ENCODE assay signal across 23 cellular contexts in the genomic region with DNA sequence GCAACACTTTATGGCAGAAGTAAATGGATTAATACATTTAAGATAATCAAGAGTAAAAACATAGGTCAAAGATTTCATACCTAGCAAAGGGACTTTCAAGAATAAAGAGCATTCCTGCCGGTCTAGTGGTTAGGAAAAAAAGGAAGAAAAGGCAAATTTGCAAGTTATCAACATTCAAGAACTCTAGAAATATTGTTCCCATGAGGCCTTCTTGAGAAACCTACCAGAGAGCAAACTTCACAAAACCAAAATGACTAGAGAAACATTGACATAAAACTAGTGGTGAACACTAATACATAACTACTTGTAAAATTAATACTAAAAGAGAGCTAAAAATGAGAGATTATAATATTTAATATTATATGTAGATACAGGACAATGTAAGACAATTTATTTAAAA.
"Had no signal": no experiment of that assay in that cellular context is flagged by ENCODE, and none has a peak within 500 bp of the region (broad histone marks: within the 10 kb centered on the region; RNA-seq: fewer than 3 reads in every experiment).

No MANE protein-coding gene starts in this region.

- H3K27me3 ChIP-seq: esophagus squamous epithelium, ovary, tibial nerve, upper lobe of left lung had no signal

- H3K27ac ChIP-seq: coronary artery, esophagus squamous epithelium, lower lobe of right lung, ovary, psoas muscle, thoracic aorta, upper lobe of left lung had no signal

- ATAC-seq: effector memory CD8-positive, alpha-beta T cell; left ventricle myocardium superior; lower lobe of right lung; natural killer cell; psoas muscle; right cardiac atrium; stimulated activated naive B cell treated with anti-CD40 and anti-IgM and Interleukin-4, amounts not matched to agents 10 μg/mL and 1 μg/mL and 100 μg/mL, for 72 hours had no signal

- H3K4me1 ChIP-seq: esophagus squamous epithelium, lower lobe of right lung, psoas muscle had no signal

- H3K9me3 ChIP-seq: esophagus squamous epithelium, lower lobe of right lung, ovary, psoas muscle, thoracic aorta, tibial nerve, upper lobe of left lung had no signal

- H3K4me3 ChIP-seq: coronary artery, esophagus squamous epithelium, lower lobe of right lung, ovary, psoas muscle, thoracic aorta, tibial nerve, upper lobe of left lung had no signal

- DNase-seq: dermis blood vessel endothelial cell; effector memory CD8-positive, alpha-beta T cell; erythroblast; esophagus squamous epithelium; foreskin melanocyte; hypothalamus; immature natural killer cell; left ventricle myocardium superior; lower lobe of right lung; natural killer cell; occipital lobe; ovary; posterior cingulate gyrus; psoas muscle; right cardiac atrium; small intestine; stimulated activated CD4-positive, alpha-beta T cell treated with anti-CD3 and anti-CD28 coated beads, Interleukin-15, amount 100 ng/mL, for 24 hours; stimulated activated CD4-positive, alpha-beta T cell treated with anti-CD3 and anti-CD28 coated beads, Interleukin-2, amount 100 ng/mL, for 48 hours; stimulated activated naive B cell treated with anti-CD40 and anti-IgM and Interleukin-4, amounts not matched to agents 10 μg/mL and 1 μg/mL and 100 μg/mL, for 72 hours; upper lobe of left lung had no signal

- H3K36me3 ChIP-seq: esophagus squamous epithelium, lower lobe of right lung, ovary, thoracic aorta, tibial nerve, upper lobe of left lung had no signal
